Comparison of ENCODE assay signal across 12 cellular contexts in genomic region chr12:110917467-110917866, GRCh38. TPM values are rescaled to one million over a fixed set of nuclear protein-coding genes. Genes with fewer than 3 reads are reported as not detected.
DNase-seq lines count a peak whose midpoint lies in the region; ATAC-seq and TF ChIP-seq lines count a peak whose summit lies in the region.
"Had no signal": no experiment of that assay in that cellular context is flagged by ENCODE, and none has a peak within 500 bp of the region (broad histone marks: within the 10 kb centered on the region; RNA-seq: fewer than 3 reads in every experiment).

No MANE protein-coding gene starts in this region.

- ATAC-seq in GM18873 (IDR thresholded peaks at IDR 0.05; ENCODE audit: low FRiP score, unreplicated experiment), result no peak
- no peak for ATAC-seq in GM19467 (IDR thresholded peaks at IDR 0.05; ENCODE audit: unreplicated experiment)
- ATAC-seq in GM21515 (IDR thresholded peaks at IDR 0.05; ENCODE audit: unreplicated experiment), result no peak

- DNase-seq in A673 (ENCODE audit: low spot score), result peak; percentile 60
- peak; percentile 33 for DNase-seq in HS-27A (ENCODE audit: low read depth)
- DNase-seq in SW480 (ENCODE audit: low spot score), result peak; percentile 85
- peak; percentile 31 for DNase-seq in hepatic stellate cell (ENCODE audit: low spot score)
- DNase-seq in NCI-H1092 treated with DMSO at 0.1 percent for 48 hours (lab: John Stamatoyannopoulos, UW), result no peak
- DNase-seq: GDM1 had no signal

- H3K4me1 ChIP-seq in A673 (ENCODE audit: insufficient read depth, low read length, poor library complexity, severe bottlenecking), result no peaks in the 10 kb centered on the region
- H3K4me1 ChIP-seq: ascending aorta had no signal

- POLR2A ChIA-PET in A673 (lab: Charles Lee; ENCODE audit: low non-redundant PET), result interaction anchor here (0.6 kb wide), 1 partner anchor 38 kb away, joined by 11 read pairs; no protein-coding TSS in a partner anchor

- no peak for TF ChIP-seq CTCF in A673 (conservative IDR thresholded peaks at IDR 0.05; ENCODE audit: low read depth, low read length)

- BruUV-seq in A673 (replicated peaks; lab: Mats Ljungman, UMichigan), result no TSS peak

- no peak overlapping the region for H3K4me3 ChIP-seq in A673 (ENCODE audit: low read depth, low read length, poor library complexity, severe bottlenecking)
- H3K4me3 ChIP-seq: ascending aorta had no signal

- CTCF ChIA-PET in A673 (lab: Charles Lee), result no interaction called here

- H3K9me3 ChIP-seq in A673 (ENCODE audit: low read depth, low read length, poor library complexity, severe bottlenecking), result no peaks in the 10 kb centered on the region
- H3K9me3 ChIP-seq: ascending aorta had no signal

- no peaks in the 10 kb centered on the region for H3K27me3 ChIP-seq in A673 (replicated peaks; ENCODE audit: insufficient read depth, low read depth, low read length, poor library complexity)
- H3K27me3 ChIP-seq: ascending aorta had no signal

- intact Hi-C loops in A673 (cut with micrococcal nuclease; ENCODE audit: unreplicated experiment), result no loop called here

- H3K36me3 ChIP-seq in A673 (ENCODE audit: insufficient read depth, low read length, poor library complexity, severe bottlenecking), result no peaks in the 10 kb centered on the region
- H3K36me3 ChIP-seq: ascending aorta had no signal

- no peak overlapping the region for H3K27ac ChIP-seq in A673 (ENCODE audit: low read depth, low read length, poor library complexity, severe bottlenecking)
- H3K27ac ChIP-seq: ascending aorta had no signal

RNA-seq across cellular contexts. Expression of gene MYL2, which starts 2.9 kb away (rescaled TPM):
- total RNA-seq in A673 (2021), result not detected in 2 replicates
- total RNA-seq: ascending aorta, mesenteric fat pad, temporal lobe had no signal
